Comparison of ENCODE assay signal across 23 cellular contexts in the genomic region with DNA sequence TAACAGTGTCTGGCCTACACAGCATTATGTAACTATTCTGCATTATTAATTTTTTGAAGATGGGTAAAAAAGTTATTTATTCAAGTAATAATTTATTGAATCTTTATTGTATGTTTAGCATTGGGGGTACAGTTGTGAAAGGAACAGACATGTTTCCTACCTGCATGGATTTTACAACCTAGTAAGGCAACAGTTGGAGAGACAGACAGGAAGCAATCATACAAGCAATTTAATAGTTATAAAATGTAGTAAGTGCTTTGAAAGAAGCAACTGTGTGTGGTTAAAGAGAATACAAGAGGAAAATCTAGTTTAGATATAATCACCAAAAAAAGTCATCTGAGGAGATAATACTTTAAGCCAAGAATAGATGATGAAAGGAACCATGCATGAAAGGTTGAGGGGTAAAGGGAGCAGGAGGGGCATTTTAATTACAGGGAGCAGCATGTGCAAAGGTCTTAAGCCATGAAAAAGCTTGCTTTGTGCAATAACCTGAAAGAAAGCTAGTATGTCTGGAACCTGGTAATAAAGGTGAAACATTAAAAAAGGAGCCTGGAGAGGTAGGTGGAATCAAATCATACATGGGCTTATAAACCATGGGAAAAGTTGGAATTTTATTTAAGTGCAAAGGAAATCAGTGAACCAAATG.
DNase-seq lines count a peak whose midpoint lies in the region; ATAC-seq, FAIRE-seq and TF ChIP-seq lines count a peak whose summit lies in the region.
"Had no signal": no experiment of that assay in that cellular context is flagged by ENCODE, and none has a peak within 500 bp of the region (broad histone marks: within the 10 kb centered on the region; RNA-seq: fewer than 3 reads in every experiment).

No MANE protein-coding gene starts in this region.

- H3K27ac ChIP-seq in transverse colon (peak overlapping the region in 3 of 4 donors; percentile 7 to 23 (median 8)), uterus (no peak overlapping the region)
- H3K27ac ChIP-seq: BLaER1 treated with 17β-estradiol and CSF1 and Interleukin-3, amounts not matched to agents 10 nM and 100 nM; C4-2B had no signal

- H3K9me3 ChIP-seq in mucosa of descending colon = no peaks in the 10 kb centered on the region
- no peaks in the 10 kb centered on the region for H3K9me3 ChIP-seq in transverse colon
- H3K9me3 ChIP-seq in uterus = no peaks in the 10 kb centered on the region
- H3K9me3 ChIP-seq: BE2C; BLaER1 treated with 17β-estradiol and CSF1 and Interleukin-3, amounts not matched to agents 10 nM and 100 nM had no signal

- H3K4me3 Mint-ChIP-seq in CD14-positive monocyte = no peak overlapping the region
- H3K4me3 Mint-ChIP-seq: CD4-positive, alpha-beta memory T cell; CD4-positive, CD25-positive, alpha-beta regulatory T cell; CD8-positive, alpha-beta memory T cell had no signal

- peaks cover 0 to 4% (median 0%) of the 10 kb centered on the region in 3 donors for H3K27me3 Mint-ChIP-seq in CD14-positive monocyte (ENCODE audit: low read depth in 3 of 3)
- H3K27me3 Mint-ChIP-seq: CD4-positive, alpha-beta memory T cell; CD4-positive, CD25-positive, alpha-beta regulatory T cell; CD8-positive, alpha-beta memory T cell had no signal

- H3K9me3 Mint-ChIP-seq in CD14-positive monocyte = no peaks in the 10 kb centered on the region

- peak; percentile 89 for ATAC-seq in mucosa of descending colon

- TF ChIP-seq CTCF in D721Med (IDR thresholded peaks at IDR 0.05; ENCODE audit: insufficient read depth, missing control alignments) (no peak), mucosa of descending colon (IDR thresholded peaks at IDR 0.05) (no peak), transverse colon (IDR thresholded peaks at IDR 0.05) (no peak), uterus (IDR thresholded peaks at IDR 0.05) (no peak), CD14-positive monocyte (IDR thresholded peaks at IDR 0.05) (no peak)

- H3K36me3 Mint-ChIP-seq in CD14-positive monocyte = no peaks in the 10 kb centered on the region
- H3K36me3 Mint-ChIP-seq: CD4-positive, CD25-positive, alpha-beta regulatory T cell had no signal

- H3K4me3 ChIP-seq in mucosa of descending colon = no peak overlapping the region
- H3K4me3 ChIP-seq in transverse colon = no peak overlapping the region
- no peak overlapping the region for H3K4me3 ChIP-seq in uterus
- H3K4me3 ChIP-seq: BLaER1 treated with 17β-estradiol and CSF1 and Interleukin-3, amounts not matched to agents 10 nM and 100 nM had no signal

- in situ Hi-C loops in transverse colon (cut with MboI; ENCODE audit: low pct_ligation_motif_present in 1 of 4, low pct_unique_long_range_greater_than_20kb in 1 of 4, low sequenced_read_pairs in 3 of 4) = no loop called here

- TF ChIP-seq EP300 in transverse colon (IDR thresholded peaks at IDR 0.05; ENCODE audit: low read depth) = no peak

- no peaks in the 10 kb centered on the region for H3K36me3 ChIP-seq in mucosa of descending colon (ENCODE audit: low read depth)
- H3K36me3 ChIP-seq in transverse colon = no peaks in the 10 kb centered on the region
- no peaks in the 10 kb centered on the region for H3K36me3 ChIP-seq in uterus
- H3K36me3 ChIP-seq: BE2C; BLaER1 treated with 17β-estradiol and CSF1 and Interleukin-3, amounts not matched to agents 10 nM and 100 nM had no signal

- H3K27ac Mint-ChIP-seq in CD14-positive monocyte = no peak overlapping the region
- H3K27ac Mint-ChIP-seq: CD4-positive, CD25-positive, alpha-beta regulatory T cell had no signal

- FAIRE-seq in D721Med (lab: Jason Lieb, UNC) = peak; percentile 74
- peak; percentile 65 for FAIRE-seq in colon (lab: Jason Lieb, UNC)
- FAIRE-seq: A204.1, G401.6, GM12891, GM19239 had no signal

- no peaks in the 10 kb centered on the region for H3K4me1 Mint-ChIP-seq in CD14-positive monocyte
- H3K4me1 Mint-ChIP-seq: CD4-positive, alpha-beta memory T cell; CD8-positive, alpha-beta memory T cell had no signal

- DNase-seq in D721Med (ENCODE audit: insufficient read length, low spot score) (no peak), mucosa of descending colon (peak in 1 of 3 donors; percentile 24), transverse colon (no peak), uterus (no peak), midbrain (lab: John Stamatoyannopoulos, UW) (no peak), CD14-positive monocyte (ENCODE audit: low spot score) (no peak), NCI-H1436 (lab: John Stamatoyannopoulos, UW) (no peak)
- DNase-seq: 8988T; ACHN; BE2C; CD4-positive, alpha-beta memory T cell; CD4-positive, CD25-positive, alpha-beta regulatory T cell; CD8-positive, alpha-beta memory T cell; COR-L47; DMS79 treated with DMSO at 0.1 percent for 48 hours; GF-D8 had no signal

- no peak for TF ChIP-seq POLR2A in transverse colon (IDR thresholded peaks at IDR 0.05)
- no peak for TF ChIP-seq POLR2A in uterus (IDR thresholded peaks at IDR 0.05)

- peaks cover 4% of the 10 kb centered on the region for H3K4me1 ChIP-seq in mucosa of descending colon (ENCODE audit: low read depth)
- peaks cover 0 to 7% (median 4%) of the 10 kb centered on the region in 4 donors for H3K4me1 ChIP-seq in transverse colon
- H3K4me1 ChIP-seq in uterus = no peaks in the 10 kb centered on the region
- H3K4me1 ChIP-seq: BE2C had no signal

- H3K27me3 ChIP-seq in transverse colon (no peaks in the 10 kb centered on the region), uterus (no peaks in the 10 kb centered on the region)
- H3K27me3 ChIP-seq: BE2C; BLaER1 treated with 17β-estradiol and CSF1 and Interleukin-3, amounts not matched to agents 10 nM and 100 nM had no signal

- intact Hi-C loops in mucosa of descending colon (cut with DNase I, micrococcal nuclease) (no loop called here), transverse colon (cut with DNase I; ENCODE audit: low total_unique reads) (no loop called here), uterus (cut with DNase I; ENCODE audit: low total_unique reads) (no loop called here), CD14-positive monocyte (cut with micrococcal nuclease) (no loop called here)

Comparison
In these comparisons a context has a peak if more than half of its experiments do, and no peak if none do; other contexts are left out.
1. H3K27ac ChIP-seq: peak in transverse colon (3 of 4); none in uterus (0 of 2).